1 cellular context compared by ENCODE assay signal in genomic region chr19:49678970-49679831, GRCh38.
A peak's percentile ranks its signal among the peaks of the same experiment; 100 is the strongest.
TF ChIP-seq lines count a peak whose summit lies in the region.

No MANE protein-coding gene starts in this region.

TF ChIP-seq in HEK293, 187 proteins besides CTCF, POLR2A, EP300 and RAD21 (continued from another document):
- 0 out of 2 replicates have a peak, but pooled peaks have one; percentile 26 for TF ChIP-seq KLF17 (tag by site-specific recombination; IDR thresholded peaks at IDR 0.05)
- no peak for TF ChIP-seq ZBTB48 (tag by site-specific recombination; IDR thresholded peaks at IDR 0.05)
- TF ChIP-seq KLF9 (tag by site-specific recombination; IDR thresholded peaks at IDR 0.05; ENCODE audit: low read depth): no peak
- TF ChIP-seq KLF10 (tag by site-specific recombination; IDR thresholded peaks at IDR 0.05): peak; percentile 52; the same call in 1 of the 2 replicates
- peak; percentile 99 for TF ChIP-seq PRDM10 (tag by site-specific recombination; IDR thresholded peaks at IDR 0.05)
- peak; percentile 47 for TF ChIP-seq KLF1 (tag by site-specific recombination; IDR thresholded peaks at IDR 0.05)
- peak; percentile 53 for TF ChIP-seq GLIS1 (tag by site-specific recombination; IDR thresholded peaks at IDR 0.05)
- TF ChIP-seq, protein P1, sequence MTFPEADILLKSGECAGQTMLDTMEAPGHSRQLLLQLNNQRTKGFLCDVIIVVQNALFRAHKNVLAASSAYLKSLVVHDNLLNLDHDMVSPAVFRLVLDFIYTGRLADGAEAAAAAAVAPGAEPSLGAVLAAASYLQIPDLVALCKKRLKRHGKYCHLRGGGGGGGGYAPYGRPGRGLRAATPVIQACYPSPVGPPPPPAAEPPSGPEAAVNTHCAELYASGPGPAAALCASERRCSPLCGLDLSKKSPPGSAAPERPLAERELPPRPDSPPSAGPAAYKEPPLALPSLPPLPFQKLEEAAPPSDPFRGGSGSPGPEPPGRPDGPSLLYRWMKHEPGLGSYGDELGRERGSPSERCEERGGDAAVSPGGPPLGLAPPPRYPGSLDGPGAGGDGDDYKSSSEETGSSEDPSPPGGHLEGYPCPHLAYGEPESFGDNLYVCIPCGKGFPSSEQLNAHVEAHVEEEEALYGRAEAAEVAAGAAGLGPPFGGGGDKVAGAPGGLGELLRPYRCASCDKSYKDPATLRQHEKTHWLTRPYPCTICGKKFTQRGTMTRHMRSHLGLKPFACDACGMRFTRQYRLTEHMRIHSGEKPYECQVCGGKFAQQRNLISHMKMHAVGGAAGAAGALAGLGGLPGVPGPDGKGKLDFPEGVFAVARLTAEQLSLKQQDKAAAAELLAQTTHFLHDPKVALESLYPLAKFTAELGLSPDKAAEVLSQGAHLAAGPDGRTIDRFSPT (tag by site-specific recombination; IDR thresholded peaks at IDR 0.05): peak; percentile 84
- TF ChIP-seq MZF1 (tag by site-specific recombination; IDR thresholded peaks at IDR 0.05; ENCODE audit: borderline replicate concordance): no peak
- no peak for TF ChIP-seq ELK4 (IDR thresholded peaks at IDR 0.05; ENCODE audit: borderline replicate concordance, low read depth, low read length)
- no peak for TF ChIP-seq ZSCAN4 (tag by site-specific recombination; IDR thresholded peaks at IDR 0.05)
- TF ChIP-seq ZNF843 (tag by site-specific recombination; IDR thresholded peaks at IDR 0.05): no peak
